ENCODE assay signal across 19 cellular contexts in genomic region chr14:72582582-72582981, GRCh38.
DNase-seq lines count a peak whose midpoint lies in the region; ATAC-seq lines count a peak whose summit lies in the region.
"Had no signal": no experiment of that assay in that cellular context is flagged by ENCODE, and none has a peak within 500 bp of the region (broad histone marks: within the 10 kb centered on the region; RNA-seq: fewer than 3 reads in every experiment).

No MANE protein-coding gene starts in this region.

- no peak for DNase-seq in activated CD4-positive, CD25-positive, alpha-beta regulatory T cell treated with anti-CD3 and anti-CD28 coated beads, Interleukin-2, amount 50 U/mL, for 72 hours
- peak; percentile 6 for DNase-seq in stimulated activated CD4-positive, alpha-beta T cell treated with anti-CD3 and anti-CD28 coated beads, Interleukin-1b, Interleukin-23, amount 100 ng/mL, for 48 hours
- no peak for DNase-seq in stimulated activated CD4-positive, alpha-beta T cell treated with anti-CD3 and anti-CD28 coated beads, Interleukin-15, amount 100 ng/mL, for 24 hours
- no peak for DNase-seq in left lobe of liver (ENCODE audit: low spot score)
- no peak for DNase-seq in inferior parietal cortex (ENCODE audit: extremely low spot score)
- DNase-seq in UCSD-AML1 (lab: John Stamatoyannopoulos, UW; ENCODE audit: unreplicated experiment): no peak
- DNase-seq: 8988T; CD8-positive, alpha-beta memory T cell; DND-41; GDM1; GM23248; KG1; NCI-H1048; NCI-H146; NCI-H2107; NCI-H345; NCI-H69 had no signal

- peak; percentile 92 to 97 for ATAC-seq in activated CD4-positive, CD25-positive, alpha-beta regulatory T cell treated with anti-CD3 and anti-CD28 coated beads, Interleukin-2, amount 50 U/mL, for 24 hours
- ATAC-seq in left lobe of liver: peak; percentile 12
- no peak for ATAC-seq in GM19397 (IDR thresholded peaks at IDR 0.05; ENCODE audit: unreplicated experiment)
